9 cellular contexts compared by ENCODE assay signal in genomic region chr9:20479419-20480155, GRCh38.
DNase-seq lines count a peak whose midpoint lies in the region; ATAC-seq and TF ChIP-seq lines count a peak whose summit lies in the region.
"Had no signal": no experiment of that assay in that cellular context is flagged by ENCODE, and none has a peak within 500 bp of the region (broad histone marks: within the 10 kb centered on the region; RNA-seq: fewer than 3 reads in every experiment).

No MANE protein-coding gene starts in this region.

- 90% methylated on average over 2 of the region's 2 CpGs for WGBS in prostate gland

- intact Hi-C loops in prostate gland (cut with DNase I), result loop anchor here (10.0 kb wide), 1 partner anchor 115 kb away; no protein-coding TSS in a partner anchor

- no peak for TF ChIP-seq CTCF in prostate gland (IDR thresholded peaks at IDR 0.05)
- TF ChIP-seq CTCF in glutamatergic neuron (IDR thresholded peaks at IDR 0.05; ENCODE audit: partially characterized antibody, unreplicated experiment), result no peak

- ATAC-seq in GM18519 (IDR thresholded peaks at IDR 0.05; ENCODE audit: low FRiP score, unreplicated experiment), result peak; percentile 87
- ATAC-seq in GM21390 (IDR thresholded peaks at IDR 0.05; ENCODE audit: unreplicated experiment), result peak; percentile 82
- ATAC-seq in HG03103 (IDR thresholded peaks at IDR 0.05; ENCODE audit: low read depth, unreplicated experiment), result peak; percentile 72

- no peak for TF ChIP-seq POLR2A in prostate gland (IDR thresholded peaks at IDR 0.05)

- no peaks in the 10 kb centered on the region for H3K4me1 ChIP-seq in prostate gland (replicated peaks)

- no peak overlapping the region for H3K27ac Mint-ChIP-seq in glutamatergic neuron (ENCODE audit: unreplicated experiment)

- DNase-seq in epithelial cell of prostate (ENCODE audit: low read depth, low spot score) (peak; percentile 64), A172 (ENCODE audit: low spot score) (no peak), HK-2 (ENCODE audit: unreplicated experiment) (no peak), prostate gland (ENCODE audit: low spot score) (no peak), glutamatergic neuron (no peak)
- DNase-seq: immature natural killer cell had no signal

- H3K9me3 Mint-ChIP-seq in glutamatergic neuron (ENCODE audit: unreplicated experiment), result no peaks in the 10 kb centered on the region
- H3K9me3 Mint-ChIP-seq: immature natural killer cell had no signal

- no peaks in the 10 kb centered on the region for H3K36me3 Mint-ChIP-seq in glutamatergic neuron (ENCODE audit: unreplicated experiment)
- H3K36me3 Mint-ChIP-seq: immature natural killer cell had no signal

- peaks cover 1% of the 10 kb centered on the region for H3K27me3 Mint-ChIP-seq in glutamatergic neuron (ENCODE audit: unreplicated experiment)

- H3K4me1 Mint-ChIP-seq in glutamatergic neuron (ENCODE audit: low read depth, unreplicated experiment), result peaks cover 3% of the 10 kb centered on the region

- no peak overlapping the region for H3K4me3 ChIP-seq in prostate gland

- H3K27me3 ChIP-seq in prostate gland (replicated peaks; ENCODE audit: insufficient read depth), result no peaks in the 10 kb centered on the region

- no peak overlapping the region for H3K4me3 Mint-ChIP-seq in glutamatergic neuron (ENCODE audit: unreplicated experiment)
- H3K4me3 Mint-ChIP-seq: immature natural killer cell had no signal

- H3K36me3 ChIP-seq in prostate gland, result no peaks in the 10 kb centered on the region

- H3K27ac ChIP-seq in epithelial cell of prostate (peak overlapping the region; percentile 70), prostate gland (no peak overlapping the region)

- H3K9me3 ChIP-seq in prostate gland, result no peaks in the 10 kb centered on the region
